14 cellular contexts compared by ENCODE assay signal in the genomic region with DNA sequence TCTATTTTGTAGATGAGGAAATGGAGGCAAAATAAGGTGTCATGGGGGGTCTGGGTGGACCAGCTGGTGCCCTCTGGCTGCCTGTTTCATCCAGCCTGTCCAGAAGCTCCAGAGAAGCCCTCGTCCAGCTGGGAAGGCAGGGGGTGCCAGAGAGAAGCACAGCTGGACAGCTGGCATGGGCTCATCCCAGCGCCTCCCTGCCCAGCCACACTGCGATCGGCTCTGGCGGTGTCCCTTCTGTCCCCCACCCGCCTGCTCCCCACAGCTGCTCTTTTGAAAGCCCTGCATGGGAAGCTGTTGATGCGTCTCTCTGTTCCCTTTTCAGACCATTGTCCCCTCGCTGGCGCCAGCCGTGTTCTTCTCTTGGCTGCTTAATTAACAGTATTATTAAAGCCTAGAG.
DNase-seq lines count a peak whose midpoint lies in the region; ATAC-seq and TF ChIP-seq lines count a peak whose summit lies in the region.
"Had no signal": no experiment of that assay in that cellular context is flagged by ENCODE, and none has a peak within 500 bp of the region (broad histone marks: within the 10 kb centered on the region; RNA-seq: fewer than 3 reads in every experiment).

No MANE protein-coding gene starts in this region.

- TF ChIP-seq POLR2A in vagina (IDR thresholded peaks at IDR 0.05), result no peak

- DNase-seq in left ventricle myocardium inferior, result no peak
- no peak for DNase-seq in cardiac septum (ENCODE audit: low spot score)
- DNase-seq in cardiac fibroblast (ENCODE audit: low read depth in 2 of 2), result no peak
- no peak for DNase-seq in lower lobe of right lung
- no peak for DNase-seq in vagina (ENCODE audit: extremely low spot score in 2 of 2)
- no peak for DNase-seq in A673 (ENCODE audit: low spot score)
- no peak for DNase-seq in CD8-positive, alpha-beta memory T cell
- DNase-seq: activated T-cell treated with anti-CD3 and anti-CD28 coated beads for 4 hours; NCI-H2029; Peyer's patch; stimulated activated CD8-positive, alpha-beta memory T cell treated with anti-CD3 and anti-CD28 coated beads, Interleukin-4, amount 100 ng/mL, for 48 hours had no signal

- peaks cover 0 to 3% (median 2%) of the 10 kb centered on the region in 5 donors for H3K9me3 Mint-ChIP-seq in CD8-positive, alpha-beta memory T cell

- TF ChIP-seq CTCF in left ventricle myocardium inferior (IDR thresholded peaks at IDR 0.05; ENCODE audit: borderline replicate concordance) (peak; percentile 37), cardiac fibroblast (IDR thresholded peaks at IDR 0.05; ENCODE audit: low read depth, low read length) (peak; percentile 1), lower lobe of right lung (IDR thresholded peaks at IDR 0.05) (peak; percentile 49), vagina (IDR thresholded peaks at IDR 0.05) (no peak), A673 (conservative IDR thresholded peaks at IDR 0.05; ENCODE audit: low read depth, low read length) (no peak)

- CTCF ChIA-PET in A673 (lab: Charles Lee), result no interaction called here
- CTCF ChIA-PET in CD8-positive, alpha-beta memory T cell (lab: Charles Lee), result no interaction called here

- no peak overlapping the region for H3K4me3 Mint-ChIP-seq in CD8-positive, alpha-beta memory T cell
- H3K4me3 Mint-ChIP-seq: mesothelial cell of epicardium had no signal

- intact Hi-C loops in left ventricle myocardium inferior (cut with micrococcal nuclease), result no loop called here
- intact Hi-C loops in cardiac septum (cut with DNase I), result loop anchor here (5.0 kb wide), 1 partner anchor 43 kb away; no protein-coding TSS in a partner anchor
- intact Hi-C loops in lower lobe of right lung (cut with DNase I), result no loop called here
- intact Hi-C loops in vagina (cut with DNase I), result no loop called here
- intact Hi-C loops in A673 (cut with micrococcal nuclease; ENCODE audit: unreplicated experiment), result no loop called here

- POLR2A ChIA-PET in A673 (lab: Charles Lee; ENCODE audit: low non-redundant PET), result no interaction called here
- POLR2A ChIA-PET in CD8-positive, alpha-beta memory T cell (lab: Charles Lee), result no interaction called here

- H3K9me3 ChIP-seq in left ventricle myocardium inferior (replicated peaks) (peaks cover 6% of the 10 kb centered on the region), lower lobe of right lung (no peaks in the 10 kb centered on the region), vagina (no peaks in the 10 kb centered on the region), A673 (ENCODE audit: low read depth, low read length, poor library complexity, severe bottlenecking) (no peaks in the 10 kb centered on the region)
- no peaks in the 10 kb centered on the region for H3K9me3 ChIP-seq in CD8-positive, alpha-beta memory T cell (ENCODE audit: low read length)
- H3K9me3 ChIP-seq: Peyer's patch had no signal

- peaks cover 25% of the 10 kb centered on the region for H3K4me1 ChIP-seq in left ventricle myocardium inferior
- H3K4me1 ChIP-seq in lower lobe of right lung, result peaks cover 15% of the 10 kb centered on the region
- peaks cover 29% of the 10 kb centered on the region for H3K4me1 ChIP-seq in vagina
- peaks cover 5% of the 10 kb centered on the region for H3K4me1 ChIP-seq in A673 (ENCODE audit: insufficient read depth, low read length, poor library complexity, severe bottlenecking)
- no peaks in the 10 kb centered on the region for H3K4me1 ChIP-seq in CD8-positive, alpha-beta memory T cell (ENCODE audit: insufficient read depth, low read length)
- H3K4me1 ChIP-seq: Peyer's patch had no signal

- no peaks in the 10 kb centered on the region for H3K36me3 Mint-ChIP-seq in CD8-positive, alpha-beta memory T cell
- H3K36me3 Mint-ChIP-seq: mesothelial cell of epicardium had no signal

- H3K27me3 ChIP-seq in left ventricle myocardium inferior (ENCODE audit: low read depth) (peaks cover 16% of the 10 kb centered on the region), lower lobe of right lung (ENCODE audit: low read depth) (peaks cover 4% of the 10 kb centered on the region), vagina (no peaks in the 10 kb centered on the region), A673 (replicated peaks; ENCODE audit: insufficient read depth, low read depth, low read length, poor library complexity) (no peaks in the 10 kb centered on the region)
- no peaks in the 10 kb centered on the region for H3K27me3 ChIP-seq in CD8-positive, alpha-beta memory T cell (ENCODE audit: insufficient read depth, low read length, poor library complexity, severe bottlenecking)
- H3K27me3 ChIP-seq: Peyer's patch had no signal

- H3K27me3 Mint-ChIP-seq in CD8-positive, alpha-beta memory T cell, result peaks cover 30 to 38% of the 10 kb centered on the region in 2 donors

- no peak overlapping the region for H3K27ac Mint-ChIP-seq in CD8-positive, alpha-beta memory T cell
- H3K27ac Mint-ChIP-seq: mesothelial cell of epicardium had no signal

- no peaks in the 10 kb centered on the region for H3K36me3 ChIP-seq in left ventricle myocardium inferior
- no peaks in the 10 kb centered on the region for H3K36me3 ChIP-seq in lower lobe of right lung
- no peaks in the 10 kb centered on the region for H3K36me3 ChIP-seq in vagina
- no peaks in the 10 kb centered on the region for H3K36me3 ChIP-seq in A673 (ENCODE audit: insufficient read depth, low read length, poor library complexity, severe bottlenecking)
- H3K36me3 ChIP-seq in CD8-positive, alpha-beta memory T cell (ENCODE audit: insufficient read depth, low read length), result no peaks in the 10 kb centered on the region
- H3K36me3 ChIP-seq: Peyer's patch had no signal

- no TSS peak for BruUV-seq in A673 (replicated peaks; lab: Mats Ljungman, UMichigan)

- H3K27ac ChIP-seq in left ventricle myocardium inferior (replicated peaks), result no peak overlapping the region
- peak overlapping the region; percentile 49 for H3K27ac ChIP-seq in lower lobe of right lung
- peak overlapping the region; percentile 13 for H3K27ac ChIP-seq in vagina
- H3K27ac ChIP-seq in A673 (ENCODE audit: low read depth, low read length, poor library complexity, severe bottlenecking), result no peak overlapping the region
- H3K27ac ChIP-seq in CD8-positive, alpha-beta memory T cell (ENCODE audit: low read depth, low read length), result no peak overlapping the region
- H3K27ac ChIP-seq: Peyer's patch had no signal

- ATAC-seq in lower lobe of right lung, result no peak
- ATAC-seq in GM21526 (IDR thresholded peaks at IDR 0.05; ENCODE audit: low FRiP score, unreplicated experiment), result no peak

- no peaks in the 10 kb centered on the region for H3K4me1 Mint-ChIP-seq in CD8-positive, alpha-beta memory T cell

- H3K4me3 ChIP-seq in left ventricle myocardium inferior, result no peak overlapping the region
- H3K4me3 ChIP-seq in cardiac fibroblast (replicated peaks in 1 of 2; ENCODE audit: low read depth in 2 of 2, low read length in 2 of 2), result no peak overlapping the region
- H3K4me3 ChIP-seq in lower lobe of right lung, result no peak overlapping the region
- H3K4me3 ChIP-seq in vagina, result no peak overlapping the region
- no peak overlapping the region for H3K4me3 ChIP-seq in A673 (ENCODE audit: low read depth, low read length, poor library complexity, severe bottlenecking)
- no peak overlapping the region for H3K4me3 ChIP-seq in CD8-positive, alpha-beta memory T cell (ENCODE audit: low read length)
- H3K4me3 ChIP-seq: Peyer's patch, smooth muscle cell had no signal

Comparison
In these comparisons a context has a peak if more than half of its experiments do, and no peak if none do; other contexts are left out.
1. H3K27ac ChIP-seq: peak in lower lobe of right lung (single experiment) and vagina (single experiment); none in left ventricle myocardium inferior (single experiment), A673 (single experiment) and CD8-positive, alpha-beta memory T cell (single experiment).
2. CTCF ChIP-seq: peak in left ventricle myocardium inferior (single experiment), cardiac fibroblast (single experiment) and lower lobe of right lung (single experiment); none in vagina (0 of 3) and A673 (single experiment).